9 cellular contexts compared by ENCODE assay signal in the genomic region with DNA sequence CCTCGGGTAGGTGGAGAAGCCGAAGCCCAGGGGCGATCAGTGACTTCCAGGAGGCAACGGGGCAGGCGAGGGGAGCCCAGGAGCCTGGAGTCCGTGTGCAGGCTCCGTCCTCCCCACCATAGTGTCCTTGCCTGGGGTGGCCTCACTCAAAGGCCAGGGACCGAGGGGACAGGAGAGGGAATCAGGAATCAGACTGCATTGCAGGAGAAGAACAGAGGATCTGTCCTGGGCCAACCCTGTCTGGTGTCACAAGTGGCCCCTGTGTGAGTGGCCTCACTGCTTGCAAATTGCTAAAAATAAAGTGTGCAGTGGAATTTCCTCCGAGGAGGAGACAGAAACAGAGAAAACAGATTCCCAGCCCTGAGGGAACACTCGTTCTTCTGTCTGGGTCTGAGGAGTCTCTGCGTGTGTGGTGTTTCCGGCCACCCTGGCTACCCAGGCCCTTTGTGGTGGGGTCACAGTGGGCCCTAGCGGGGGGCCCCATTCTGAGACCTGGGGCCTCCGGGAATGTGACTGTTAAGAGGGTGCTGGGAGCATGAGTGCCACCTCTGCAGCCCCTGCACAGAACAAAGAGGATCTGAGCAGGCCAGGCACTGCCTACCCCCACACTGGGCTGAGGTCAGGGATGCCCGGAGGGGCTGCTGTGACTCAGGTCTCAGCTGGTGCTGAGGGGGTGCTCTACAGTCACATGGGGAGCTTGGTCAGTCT. TPM values are rescaled to one million over a fixed set of nuclear protein-coding genes. Genes with fewer than 3 reads are reported as not detected.
DNase-seq lines count a peak whose midpoint lies in the region; ATAC-seq and TF ChIP-seq lines count a peak whose summit lies in the region.
"Had no signal": no experiment of that assay in that cellular context is flagged by ENCODE, and none has a peak within 500 bp of the region (broad histone marks: within the 10 kb centered on the region; RNA-seq: fewer than 3 reads in every experiment).

No MANE protein-coding gene starts in this region.

- H3K4me1 Mint-ChIP-seq in activated naive CD4-positive, alpha-beta T cell treated with anti-CD3 and anti-CD28 coated beads, Interleukin-2, amount 10 ng/mL, durations not matched to agents 7 days and 5 days = peaks cover 90% of the 10 kb centered on the region

- TF ChIP-seq POLR2A in GM19193 (IDR thresholded peaks at IDR 0.05; ENCODE audit: extremely low read depth, insufficient read depth, insufficient read length) = peak; percentile 41

- DNase-seq in activated naive CD4-positive, alpha-beta T cell treated with anti-CD3 and anti-CD28 coated beads, Interleukin-2, amount 10 ng/mL, durations not matched to agents 7 days and 5 days = no peak
- DNase-seq in left ventricle myocardium superior (peak; percentile 47), RKO (ENCODE audit: low spot score) (no peak), HuH-7 (ENCODE audit: low spot score) (no peak), SW 1271 (lab: John Stamatoyannopoulos, UW) (no peak)
- DNase-seq in stimulated activated CD8-positive, alpha-beta memory T cell treated with anti-CD3 and anti-CD28 coated beads, Interleukin-4, amount 100 ng/mL, for 48 hours = peak; percentile 37
- DNase-seq: NCI-H1436 treated with DMSO at 0.1 percent for 48 hours had no signal

- H3K27ac Mint-ChIP-seq in activated naive CD4-positive, alpha-beta T cell treated with anti-CD3 and anti-CD28 coated beads, Interleukin-2, amount 10 ng/mL, durations not matched to agents 7 days and 5 days = peak overlapping the region; percentile 87

- ATAC-seq in left ventricle myocardium superior (peak; percentile 58), GM19035 (IDR thresholded peaks at IDR 0.05; ENCODE audit: unreplicated experiment) (no peak)

- no peaks in the 10 kb centered on the region for H3K27me3 Mint-ChIP-seq in activated naive CD4-positive, alpha-beta T cell treated with anti-CD3 and anti-CD28 coated beads, Interleukin-2, amount 10 ng/mL, durations not matched to agents 7 days and 5 days

- H3K36me3 Mint-ChIP-seq in activated naive CD4-positive, alpha-beta T cell treated with anti-CD3 and anti-CD28 coated beads, Interleukin-2, amount 10 ng/mL, durations not matched to agents 7 days and 5 days = peaks cover 87% of the 10 kb centered on the region

- intact Hi-C loops in left ventricle myocardium superior (cut with micrococcal nuclease) = no loop called here

- peak overlapping the region; percentile 5 for H3K4me3 Mint-ChIP-seq in activated naive CD4-positive, alpha-beta T cell treated with anti-CD3 and anti-CD28 coated beads, Interleukin-2, amount 10 ng/mL, durations not matched to agents 7 days and 5 days

- H3K9me3 Mint-ChIP-seq in activated naive CD4-positive, alpha-beta T cell treated with anti-CD3 and anti-CD28 coated beads, Interleukin-2, amount 10 ng/mL, durations not matched to agents 7 days and 5 days = peaks cover 7% of the 10 kb centered on the region

- CTCF ChIA-PET in activated naive CD4-positive, alpha-beta T cell treated with anti-CD3 and anti-CD28 coated beads, Interleukin-2, amount 10 ng/mL, durations not matched to agents 7 days and 5 days (lab: Charles Lee) = interaction anchor here (1.0 to 1.2 kb wide), 2 partner anchors 18 to 49 kb away, joined by 3 read pairs; no protein-coding TSS in a partner anchor

RNA-seq across cellular contexts. Expression of a gene that starts 7.5 kb away (rescaled TPM):
- total RNA-seq in left ventricle myocardium superior = 2.4 TPM

RNA-seq across cellular contexts. Expression of a gene that starts 42.1 kb away (rescaled TPM):
- total RNA-seq in left ventricle myocardium superior = 9.5 TPM

Comparison
In these comparisons a context has a peak if more than half of its experiments do, and no peak if none do; other contexts are left out.
1. DNase-seq: peak in left ventricle myocardium superior (single experiment) and stimulated activated CD8-positive, alpha-beta memory T cell treated with anti-CD3 and anti-CD28 coated beads, Interleukin-4, amount 100 ng/mL, for 48 hours (single experiment); none in activated naive CD4-positive, alpha-beta T cell treated with anti-CD3 and anti-CD28 coated beads, Interleukin-2, amount 10 ng/mL, durations not matched to agents 7 days and 5 days (single experiment), RKO (single experiment), HuH-7 (single experiment) and SW 1271 (0 of 2).